Comparison of ENCODE assay signal across 1 cellular context in genomic region chr4:15374697-15375096, GRCh38.
TF ChIP-seq lines count a peak whose summit lies in the region.

No MANE protein-coding gene starts in this region.

TF ChIP-seq in H1, 55 proteins besides CTCF, POLR2A, EP300 and RAD21:
- no peak for TF ChIP-seq SP4 (IDR thresholded peaks at IDR 0.05; ENCODE audit: low read length)
- no peak for TF ChIP-seq HDAC2 (IDR thresholded peaks at IDR 0.05; ENCODE audit: borderline replicate concordance in 1 of 2, low read depth in 2 of 2, low read length in 2 of 2)
- no peak for TF ChIP-seq POLR2AphosphoS5 (IDR thresholded peaks at IDR 0.05; ENCODE audit: low read depth, low read length)
- TF ChIP-seq YY1 (IDR thresholded peaks at IDR 0.05; ENCODE audit: low read depth, low read length) = no peak
- TF ChIP-seq CBX8 (IDR thresholded peaks at IDR 0.05; ENCODE audit: borderline replicate concordance, low read depth, low read length) = no peak
- no peak for TF ChIP-seq CHD1 (IDR thresholded peaks at IDR 0.05; ENCODE audit: low read depth, low read length)
- no peak for TF ChIP-seq RBBP5 (IDR thresholded peaks at IDR 0.05; ENCODE audit: borderline replicate concordance, low read depth, low read length)
- TF ChIP-seq MAX (IDR thresholded peaks at IDR 0.05) = no peak
- no peak for TF ChIP-seq BRCA1 (IDR thresholded peaks at IDR 0.05; ENCODE audit: low read depth, low read length)
- no peak for TF ChIP-seq SAP30 (IDR thresholded peaks at IDR 0.05; ENCODE audit: insufficient read depth, insufficient replicate concordance, low read length)
